In the genomic region with DNA sequence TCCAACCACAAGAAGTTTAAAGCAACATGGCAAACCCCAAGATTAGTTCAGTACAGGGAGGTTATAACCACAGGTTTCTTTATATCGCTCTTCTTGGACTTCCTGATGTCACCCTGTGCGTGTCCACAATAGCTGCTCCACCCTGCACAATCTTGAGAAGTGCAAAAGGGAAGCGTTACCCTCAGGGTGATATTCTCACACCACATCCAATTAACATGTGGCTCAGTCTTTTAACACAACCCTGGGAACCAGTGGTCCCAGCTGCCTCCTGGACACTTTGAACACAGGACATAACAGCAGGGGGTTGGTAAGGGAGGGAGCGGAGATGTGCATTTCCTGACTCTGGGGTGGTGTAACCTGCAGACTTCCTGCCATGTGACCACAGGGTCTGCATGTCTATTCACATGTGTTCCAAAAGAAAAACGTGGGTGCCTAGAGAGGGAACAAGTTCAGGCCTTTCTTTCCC, we compare ENCODE assay signal across 9 cellular contexts.
DNase-seq lines count a peak whose midpoint lies in the region; ATAC-seq and TF ChIP-seq lines count a peak whose summit lies in the region.
"Had no signal": no experiment of that assay in that cellular context is flagged by ENCODE, and none has a peak within 500 bp of the region (broad histone marks: within the 10 kb centered on the region; RNA-seq: fewer than 3 reads in every experiment).

No MANE protein-coding gene starts in this region.

- ATAC-seq in HG03175 (IDR thresholded peaks at IDR 0.05; ENCODE audit: unreplicated experiment) (peak; percentile 90), activated B cell treated with CpG ODN at 0.5 μM for 24 hours (ENCODE audit: low read depth) (peak; percentile 88)
- peak; percentile 84 for ATAC-seq in effector memory CD8-positive, alpha-beta T cell (replicated peaks)
- ATAC-seq: A549 had no signal

- H3K9me3 ChIP-seq in uterus, result no peaks in the 10 kb centered on the region
- H3K9me3 ChIP-seq: A549 had no signal

- H3K27me3 Mint-ChIP-seq in activated B cell treated with CpG ODN at 0.5 μM for 24 hours, result no peaks in the 10 kb centered on the region
- H3K27me3 Mint-ChIP-seq in effector memory CD8-positive, alpha-beta T cell, result no peaks in the 10 kb centered on the region

- no peak for TF ChIP-seq POLR2A in uterus (IDR thresholded peaks at IDR 0.05)

- no peaks in the 10 kb centered on the region for H3K9me3 Mint-ChIP-seq in activated B cell treated with CpG ODN at 0.5 μM for 24 hours
- no peaks in the 10 kb centered on the region for H3K9me3 Mint-ChIP-seq in effector memory CD8-positive, alpha-beta T cell

- H3K27ac Mint-ChIP-seq in activated B cell treated with CpG ODN at 0.5 μM for 24 hours, result peak overlapping the region; percentile 96
- H3K27ac Mint-ChIP-seq in effector memory CD8-positive, alpha-beta T cell, result peak overlapping the region; percentile 75 to 93

- H3K36me3 ChIP-seq in uterus, result no peaks in the 10 kb centered on the region

- no peaks in the 10 kb centered on the region for H3K27me3 ChIP-seq in uterus

- peak; percentile 69 for DNase-seq in SIG-M5 treated with dmso at 0.1 percent for 504 hours (lab: John Stamatoyannopoulos, UW; ENCODE audit: unreplicated experiment)
- no peak for DNase-seq in SIG-M5 (lab: John Stamatoyannopoulos, UW)
- peak; percentile 29 for DNase-seq in activated B cell treated with CpG ODN at 0.5 μM for 24 hours
- DNase-seq in effector memory CD8-positive, alpha-beta T cell, result peak; percentile 54 to 67 (median 56)
- DNase-seq in stimulated activated CD8-positive, alpha-beta memory T cell treated with anti-CD3 and anti-CD28 coated beads, Interleukin-2, amount 100 ng/mL, for 1 hour (ENCODE audit: low read depth in 2 of 2), result peak; percentile 20 to 28
- no peak for DNase-seq in NCI-H128 (lab: John Stamatoyannopoulos, UW; ENCODE audit: unreplicated experiment)
- DNase-seq in uterus, result no peak

- intact Hi-C loops in activated B cell treated with CpG ODN at 0.5 μM for 24 hours (cut with micrococcal nuclease) (loop anchor here (1.0 to 5.0 kb wide), 3 partner anchors 13 to 185 kb away; no protein-coding TSS in a partner anchor), uterus (cut with DNase I; ENCODE audit: low total_unique reads) (no loop called here)

- H3K4me1 ChIP-seq in uterus, result no peaks in the 10 kb centered on the region

- CTCF ChIA-PET in activated B cell treated with CpG ODN at 0.5 μM for 24 hours (lab: Charles Lee), result no interaction called here

- H3K36me3 Mint-ChIP-seq in activated B cell treated with CpG ODN at 0.5 μM for 24 hours (ENCODE audit: low read depth), result peaks cover 62% of the 10 kb centered on the region
- peaks cover 10% of the 10 kb centered on the region for H3K36me3 Mint-ChIP-seq in effector memory CD8-positive, alpha-beta T cell (ENCODE audit: insufficient read depth)

- POLR2A ChIA-PET in activated B cell treated with CpG ODN at 0.5 μM for 24 hours (lab: Charles Lee), result interaction anchor here (0.7 to 2.7 kb wide), 5 partner anchors 20 to 185 kb away, joined by 3 to 17 read pairs (median 4); no protein-coding TSS in a partner anchor

- TF ChIP-seq CTCF in activated B cell treated with CpG ODN at 0.5 μM for 24 hours (IDR thresholded peaks at IDR 0.05), result no peak
- no peak for TF ChIP-seq CTCF in uterus (IDR thresholded peaks at IDR 0.05)

- peaks cover 41% of the 10 kb centered on the region for H3K4me1 Mint-ChIP-seq in activated B cell treated with CpG ODN at 0.5 μM for 24 hours
- H3K4me1 Mint-ChIP-seq in effector memory CD8-positive, alpha-beta T cell (ENCODE audit: low read depth in 2 of 2), result peaks cover 51 to 68% of the 10 kb centered on the region in 2 donors

- H3K4me3 Mint-ChIP-seq in activated B cell treated with CpG ODN at 0.5 μM for 24 hours, result peak overlapping the region; percentile 75
- peak overlapping the region; percentile 70 to 72 for H3K4me3 Mint-ChIP-seq in effector memory CD8-positive, alpha-beta T cell

- H3K27ac ChIP-seq in uterus, result no peak overlapping the region
- H3K27ac ChIP-seq: A549 had no signal

- no peak overlapping the region for H3K4me3 ChIP-seq in uterus
- H3K4me3 ChIP-seq: A549 had no signal

Comparison
In these comparisons a context has a peak if more than half of its experiments do, and no peak if none do; other contexts are left out.
1. DNase-seq: peak in SIG-M5 treated with dmso at 0.1 percent for 504 hours (single experiment), activated B cell treated with CpG ODN at 0.5 μM for 24 hours (single experiment), effector memory CD8-positive, alpha-beta T cell (3 of 3) and stimulated activated CD8-positive, alpha-beta memory T cell treated with anti-CD3 and anti-CD28 coated beads, Interleukin-2, amount 100 ng/mL, for 1 hour (2 of 2); none in SIG-M5 (single experiment), NCI-H128 (single experiment) and uterus (0 of 2).
2. Peak in every context shown above with its lines, with median percentiles within 50 percentile points of each other: ATAC-seq.